In genomic region chr20:57682184-57683038, GRCh38 we compare ENCODE assay signal across 9 cellular contexts. TPM values are rescaled to one million over a fixed set of nuclear protein-coding genes. Genes with fewer than 3 reads are reported as not detected.
A peak's percentile ranks its signal among the peaks of the same experiment; 100 is the strongest.
DNase-seq lines count a peak whose midpoint lies in the region; ATAC-seq and TF ChIP-seq lines count a peak whose summit lies in the region.
"Had no signal": no experiment of that assay in that cellular context is flagged by ENCODE, and none has a peak within 500 bp of the region (broad histone marks: within the 10 kb centered on the region; RNA-seq: fewer than 3 reads in every experiment).

No MANE protein-coding gene starts in this region.

- H3K36me3 Mint-ChIP-seq in T-helper 17 cell (ENCODE audit: low read depth), result peaks cover 2% of the 10 kb centered on the region
- no peaks in the 10 kb centered on the region for H3K36me3 Mint-ChIP-seq in activated T-helper 1 cell treated with anti-CD3 and anti-CD28 coated beads, Interleukin-12 subunit alpha, Interleukin-12 subunit beta, Interleukin-2, Interleukin-4 antibody, amounts not matched to agents 30 ng/mL and 10 ng/mL and 1 ng/mL, durations not matched to agents 14 hours and 24 hours and 36 hours (ENCODE audit: low read depth)

- peak overlapping the region; percentile 79 for H3K27ac Mint-ChIP-seq in T-helper 17 cell
- no peak overlapping the region for H3K27ac Mint-ChIP-seq in activated T-helper 1 cell treated with anti-CD3 and anti-CD28 coated beads, Interleukin-12 subunit alpha, Interleukin-12 subunit beta, Interleukin-2, Interleukin-4 antibody, amounts not matched to agents 30 ng/mL and 10 ng/mL and 1 ng/mL, durations not matched to agents 14 hours and 24 hours and 36 hours

- H3K9me3 ChIP-seq in T-helper 17 cell (ENCODE audit: control insufficient read depth, low read length, poor library complexity, severe bottlenecking) (no peaks in the 10 kb centered on the region), spleen (no peaks in the 10 kb centered on the region)
- H3K9me3 ChIP-seq: adrenal gland had no signal

- peak overlapping the region; percentile 39 for H3K4me3 Mint-ChIP-seq in T-helper 17 cell
- no peak overlapping the region for H3K4me3 Mint-ChIP-seq in activated T-helper 1 cell treated with anti-CD3 and anti-CD28 coated beads, Interleukin-12 subunit alpha, Interleukin-12 subunit beta, Interleukin-2, Interleukin-4 antibody, amounts not matched to agents 30 ng/mL and 10 ng/mL and 1 ng/mL, durations not matched to agents 14 hours and 24 hours and 36 hours

- peak overlapping the region in 2 of 8 donors; percentile 10 to 14 for H3K4me3 ChIP-seq in spleen
- H3K4me3 ChIP-seq: adrenal gland had no signal

- peaks cover 20 to 100% (median 65%) of the 10 kb centered on the region in 6 donors for H3K4me1 ChIP-seq in spleen

- WGBS in spleen, 5 donors, result 67 to 81% (median 78%) methylated on average over 23 to 24 of the region's 24 CpGs

- DNase-seq in T-helper 17 cell, result no peak
- DNase-seq in spleen, result no peak
- no peak for DNase-seq in NCI-H345 treated with DMSO at 0.1 percent for 48 hours (lab: John Stamatoyannopoulos, UW; ENCODE audit: unreplicated experiment)
- DNase-seq in activated T-helper 1 cell treated with anti-CD3 and anti-CD28 coated beads, Interleukin-12 subunit alpha, Interleukin-12 subunit beta, Interleukin-2, Interleukin-4 antibody, amounts not matched to agents 30 ng/mL and 10 ng/mL and 1 ng/mL, durations not matched to agents 14 hours and 24 hours and 36 hours (ENCODE audit: low spot score), result no peak
- no peak for DNase-seq in GOT3 (lab: John Stamatoyannopoulos, UW)
- no peak for DNase-seq in NCI-H2029 (lab: John Stamatoyannopoulos, UW)

- intact Hi-C loops in spleen (cut with DNase I; ENCODE audit: low total_unique reads), result no loop called here
- intact Hi-C loops in activated T-helper 1 cell treated with anti-CD3 and anti-CD28 coated beads, Interleukin-12 subunit alpha, Interleukin-12 subunit beta, Interleukin-2, Interleukin-4 antibody, amounts not matched to agents 30 ng/mL and 10 ng/mL and 1 ng/mL, durations not matched to agents 14 hours and 24 hours and 36 hours (cut with micrococcal nuclease), result no loop called here

- H3K9me3 Mint-ChIP-seq in activated T-helper 1 cell treated with anti-CD3 and anti-CD28 coated beads, Interleukin-12 subunit alpha, Interleukin-12 subunit beta, Interleukin-2, Interleukin-4 antibody, amounts not matched to agents 30 ng/mL and 10 ng/mL and 1 ng/mL, durations not matched to agents 14 hours and 24 hours and 36 hours, result no peaks in the 10 kb centered on the region

- peaks cover 27% of the 10 kb centered on the region for H3K27me3 Mint-ChIP-seq in T-helper 17 cell
- H3K27me3 Mint-ChIP-seq in activated T-helper 1 cell treated with anti-CD3 and anti-CD28 coated beads, Interleukin-12 subunit alpha, Interleukin-12 subunit beta, Interleukin-2, Interleukin-4 antibody, amounts not matched to agents 30 ng/mL and 10 ng/mL and 1 ng/mL, durations not matched to agents 14 hours and 24 hours and 36 hours (ENCODE audit: insufficient read depth), result peaks cover 9% of the 10 kb centered on the region

- H3K4me1 Mint-ChIP-seq in T-helper 17 cell, result peaks cover 27% of the 10 kb centered on the region
- no peaks in the 10 kb centered on the region for H3K4me1 Mint-ChIP-seq in activated T-helper 1 cell treated with anti-CD3 and anti-CD28 coated beads, Interleukin-12 subunit alpha, Interleukin-12 subunit beta, Interleukin-2, Interleukin-4 antibody, amounts not matched to agents 30 ng/mL and 10 ng/mL and 1 ng/mL, durations not matched to agents 14 hours and 24 hours and 36 hours (ENCODE audit: low read depth)

- no peaks in the 10 kb centered on the region for H3K27me3 ChIP-seq in spleen (replicated peaks in 1 of 7)
- H3K27me3 ChIP-seq: adrenal gland had no signal

- no peaks in the 10 kb centered on the region for H3K36me3 ChIP-seq in spleen
- H3K36me3 ChIP-seq: adrenal gland had no signal

- peak; percentile 34 for ATAC-seq in GM18907 (IDR thresholded peaks at IDR 0.05; ENCODE audit: unreplicated experiment)
- peak; percentile 41 for ATAC-seq in HG02678 (IDR thresholded peaks at IDR 0.05; ENCODE audit: unreplicated experiment)
- no peak for ATAC-seq in T-helper 17 cell

- no peak for TF ChIP-seq CTCF in spleen (IDR thresholded peaks at IDR 0.05 in 8 of 11, conservative IDR thresholded peaks at IDR 0.05 in 3 of 11)

- peak overlapping the region in 5 of 8 donors; percentile 20 to 77 (median 50) for H3K27ac ChIP-seq in spleen

- no peak for TF ChIP-seq POLR2A in spleen (IDR thresholded peaks at IDR 0.05)

RNA-seq across cellular contexts. Expression of gene PMEPA1, which starts 27.4 kb away (rescaled TPM):
- total RNA-seq in T-helper 17 cell (1 to 10 TPM; 4.5 to 5.8 TPM), spleen (10 to 100 TPM in 5 of 7 donors, 1 to 10 TPM in 2; 7.3 to 15.7 (median 10.9) TPM)
- polyA plus RNA-seq in spleen, result 1 to 10 TPM; 4.8 to 7.9 (median 6.7) TPM
- total RNA-seq in activated T-helper 1 cell treated with anti-CD3 and anti-CD28 coated beads, Interleukin-12 subunit alpha, Interleukin-12 subunit beta, Interleukin-2, Interleukin-4 antibody, amounts not matched to agents 30 ng/mL and 10 ng/mL and 1 ng/mL, durations not matched to agents 14 hours and 24 hours and 36 hours, result 0.57 and 0.66 TPM in 2 replicates
